ENCODE assay signal across 1 cellular context in the genomic region with DNA sequence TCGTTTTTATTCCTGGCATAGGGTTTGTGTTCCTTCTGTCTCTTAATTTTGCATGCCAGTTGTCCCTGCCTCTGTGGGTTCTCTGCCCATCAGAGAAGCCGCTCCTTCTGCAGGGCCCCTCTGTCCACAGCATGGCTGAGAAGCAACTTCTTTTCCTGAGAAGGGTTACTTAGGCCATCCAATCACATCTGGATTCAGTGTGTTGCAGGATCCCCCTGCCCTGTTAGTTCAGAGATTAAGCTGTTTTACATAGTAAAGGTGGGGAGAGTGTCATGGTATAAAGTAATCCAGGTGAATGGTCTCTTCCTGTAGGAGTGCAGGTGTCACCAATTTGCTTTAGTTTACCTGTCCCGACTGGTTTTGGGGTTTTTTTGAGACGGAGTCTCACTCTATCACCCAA.
TF ChIP-seq lines count a peak whose summit lies in the region.

No MANE protein-coding gene starts in this region.

TF ChIP-seq in GM23338, 12 proteins besides CTCF, POLR2A, EP300 and RAD21 (continued from another document):
- TF ChIP-seq, protein P1, sequence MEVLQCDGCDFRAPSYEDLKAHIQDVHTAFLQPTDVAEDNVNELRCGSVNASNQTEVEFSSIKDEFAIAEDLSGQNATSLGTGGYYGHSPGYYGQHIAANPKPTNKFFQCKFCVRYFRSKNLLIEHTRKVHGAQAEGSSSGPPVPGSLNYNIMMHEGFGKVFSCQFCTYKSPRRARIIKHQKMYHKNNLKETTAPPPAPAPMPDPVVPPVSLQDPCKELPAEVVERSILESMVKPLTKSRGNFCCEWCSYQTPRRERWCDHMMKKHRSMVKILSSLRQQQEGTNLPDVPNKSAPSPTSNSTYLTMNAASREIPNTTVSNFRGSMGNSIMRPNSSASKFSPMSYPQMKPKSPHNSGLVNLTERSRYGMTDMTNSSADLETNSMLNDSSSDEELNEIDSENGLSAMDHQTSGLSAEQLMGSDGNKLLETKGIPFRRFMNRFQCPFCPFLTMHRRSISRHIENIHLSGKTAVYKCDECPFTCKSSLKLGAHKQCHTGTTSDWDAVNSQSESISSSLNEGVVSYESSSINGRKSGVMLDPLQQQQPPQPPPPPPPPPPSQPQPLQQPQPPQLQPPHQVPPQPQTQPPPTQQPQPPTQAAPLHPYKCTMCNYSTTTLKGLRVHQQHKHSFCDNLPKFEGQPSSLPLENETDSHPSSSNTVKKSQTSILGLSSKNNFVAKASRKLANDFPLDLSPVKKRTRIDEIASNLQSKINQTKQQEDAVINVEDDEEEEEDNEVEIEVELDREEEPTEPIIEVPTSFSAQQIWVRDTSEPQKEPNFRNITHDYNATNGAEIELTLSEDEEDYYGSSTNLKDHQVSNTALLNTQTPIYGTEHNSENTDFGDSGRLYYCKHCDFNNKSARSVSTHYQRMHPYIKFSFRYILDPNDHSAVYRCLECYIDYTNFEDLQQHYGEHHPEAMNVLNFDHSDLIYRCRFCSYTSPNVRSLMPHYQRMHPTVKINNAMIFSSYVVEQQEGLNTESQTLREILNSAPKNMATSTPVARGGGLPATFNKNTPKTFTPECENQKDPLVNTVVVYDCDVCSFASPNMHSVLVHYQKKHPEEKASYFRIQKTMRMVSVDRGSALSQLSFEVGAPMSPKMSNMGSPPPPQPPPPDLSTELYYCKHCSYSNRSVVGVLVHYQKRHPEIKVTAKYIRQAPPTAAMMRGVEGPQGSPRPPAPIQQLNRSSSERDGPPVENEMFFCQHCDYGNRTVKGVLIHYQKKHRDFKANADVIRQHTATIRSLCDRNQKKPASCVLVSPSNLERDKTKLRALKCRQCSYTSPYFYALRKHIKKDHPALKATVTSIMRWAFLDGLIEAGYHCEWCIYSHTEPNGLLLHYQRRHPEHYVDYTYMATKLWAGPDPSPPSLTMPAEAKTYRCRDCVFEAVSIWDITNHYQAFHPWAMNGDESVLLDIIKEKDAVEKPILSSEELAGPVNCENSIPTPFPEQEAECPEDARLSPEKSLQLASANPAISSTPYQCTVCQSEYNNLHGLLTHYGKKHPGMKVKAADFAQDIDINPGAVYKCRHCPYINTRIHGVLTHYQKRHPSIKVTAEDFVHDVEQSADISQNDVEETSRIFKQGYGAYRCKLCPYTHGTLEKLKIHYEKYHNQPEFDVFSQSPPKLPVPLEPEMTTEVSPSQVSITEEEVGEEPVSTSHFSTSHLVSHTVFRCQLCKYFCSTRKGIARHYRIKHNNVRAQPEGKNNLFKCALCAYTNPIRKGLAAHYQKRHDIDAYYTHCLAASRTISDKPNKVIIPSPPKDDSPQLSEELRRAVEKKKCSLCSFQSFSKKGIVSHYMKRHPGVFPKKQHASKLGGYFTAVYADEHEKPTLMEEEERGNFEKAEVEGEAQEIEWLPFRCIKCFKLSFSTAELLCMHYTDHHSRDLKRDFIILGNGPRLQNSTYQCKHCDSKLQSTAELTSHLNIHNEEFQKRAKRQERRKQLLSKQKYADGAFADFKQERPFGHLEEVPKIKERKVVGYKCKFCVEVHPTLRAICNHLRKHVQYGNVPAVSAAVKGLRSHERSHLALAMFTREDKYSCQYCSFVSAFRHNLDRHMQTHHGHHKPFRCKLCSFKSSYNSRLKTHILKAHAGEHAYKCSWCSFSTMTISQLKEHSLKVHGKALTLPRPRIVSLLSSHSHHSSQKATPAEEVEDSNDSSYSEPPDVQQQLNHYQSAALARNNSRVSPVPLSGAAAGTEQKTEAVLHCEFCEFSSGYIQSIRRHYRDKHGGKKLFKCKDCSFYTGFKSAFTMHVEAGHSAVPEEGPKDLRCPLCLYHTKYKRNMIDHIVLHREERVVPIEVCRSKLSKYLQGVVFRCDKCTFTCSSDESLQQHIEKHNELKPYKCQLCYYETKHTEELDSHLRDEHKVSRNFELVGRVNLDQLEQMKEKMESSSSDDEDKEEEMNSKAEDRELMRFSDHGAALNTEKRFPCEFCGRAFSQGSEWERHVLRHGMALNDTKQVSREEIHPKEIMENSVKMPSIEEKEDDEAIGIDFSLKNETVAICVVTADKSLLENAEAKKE (CRISPR knock-in tag; IDR thresholded peaks at IDR 0.05), result no peak
- no peak for TF ChIP-seq CREB1 (CRISPR knock-in tag; IDR thresholded peaks at IDR 0.05; ENCODE audit: low read depth)
- no peak for TF ChIP-seq ZNF114 (CRISPR knock-in tag; IDR thresholded peaks at IDR 0.05)
- no peak for TF ChIP-seq EZH2phosphoT487 (IDR thresholded peaks at IDR 0.05; ENCODE audit: unreplicated experiment)
